Comparison of ENCODE assay signal across 8 cellular contexts in genomic region chr12:112906712-112907414, GRCh38. TPM values are rescaled to one million over a fixed set of nuclear protein-coding genes. Genes with fewer than 3 reads are reported as not detected.
DNase-seq lines count a peak whose midpoint lies in the region; ATAC-seq and TF ChIP-seq lines count a peak whose summit lies in the region.

OAS1 (plus strand) TSS chr12:112906962; CDS start chr12:112907040, 78 bp downstream.

- peaks cover 80% of the 10 kb centered on the region for H3K4me1 ChIP-seq in DOHH2 (ENCODE audit: control insufficient read depth, low read length)
- H3K4me1 ChIP-seq in left lung, result peaks cover 15 to 56% of the 10 kb centered on the region in 2 donors
- peaks cover 3% of the 10 kb centered on the region for H3K4me1 ChIP-seq in stomach smooth muscle (ENCODE audit: control insufficient read depth, insufficient read depth, low read length)

- TF ChIP-seq CTCF in DOHH2 (IDR thresholded peaks at IDR 0.05; ENCODE audit: low read depth, low read length, poor library complexity, severe bottlenecking), result no peak
- TF ChIP-seq CTCF in cardiac fibroblast (IDR thresholded peaks at IDR 0.05; ENCODE audit: low read depth, low read length), result no peak
- TF ChIP-seq CTCF in left lung (IDR thresholded peaks at IDR 0.05), result no peak

- H3K27ac ChIP-seq in DOHH2 (ENCODE audit: low read depth, low read length) (peak within 1 kb of the TSS; percentile 95), left lung (peak within 1 kb of the TSS; percentile 54 to 84), stomach smooth muscle (ENCODE audit: low read length) (no peak within 1 kb of the TSS)

- H3K9me3 ChIP-seq in DOHH2 (ENCODE audit: control insufficient read depth, insufficient read depth, low read length), result no peaks in the 10 kb centered on the region; the same call in 1 of the 2 replicates
- H3K9me3 ChIP-seq in left lung, result peaks cover 0 to 1% of the 10 kb centered on the region in 2 donors
- peaks cover 0 to 4% of the 10 kb centered on the region in 2 donors for H3K9me3 ChIP-seq in stomach smooth muscle (ENCODE audit: control insufficient read depth in 2 of 2, low read length in 2 of 2)

- ATAC-seq in GM19397 (IDR thresholded peaks at IDR 0.05; ENCODE audit: unreplicated experiment) (peak; percentile 59), HG03460 (IDR thresholded peaks at IDR 0.05; ENCODE audit: unreplicated experiment) (peak; percentile 70), left lung (peak; percentile 91)

- H4K20me1 ChIP-seq in DOHH2 (ENCODE audit: control insufficient read depth, insufficient read depth, low read depth, low read length), result no peaks in the 10 kb centered on the region

- H3K36me3 ChIP-seq in DOHH2 (ENCODE audit: control insufficient read depth, low read length), result no peaks in the 10 kb centered on the region
- peaks cover 0 to 25% of the 10 kb centered on the region in 2 donors for H3K36me3 ChIP-seq in left lung
- no peaks in the 10 kb centered on the region for H3K36me3 ChIP-seq in stomach smooth muscle (ENCODE audit: control insufficient read depth in 2 of 2, insufficient read depth in 2 of 2, low read length in 2 of 2)

- DNase-seq in RPMI7951 (ENCODE audit: low read depth) (peak; percentile 69), cardiac fibroblast (ENCODE audit: low read depth in 2 of 2) (peak; percentile 50 to 81), left lung (no peak), retina (no peak)

- no peaks in the 10 kb centered on the region for H3K79me2 ChIP-seq in DOHH2 (ENCODE audit: control insufficient read depth, low read length)

- H3K4me2 ChIP-seq in DOHH2 (ENCODE audit: low read length), result peak within 1 kb of the TSS; percentile 100

- H3K9me2 ChIP-seq in DOHH2 (replicated peaks; ENCODE audit: control insufficient read depth, low read length), result no peaks in the 10 kb centered on the region

- intact Hi-C loops in left lung (cut with DNase I), result no loop called here

- H3K4me3 ChIP-seq in DOHH2 (ENCODE audit: low read length), result peak within 1 kb of the TSS; percentile 86
- peak within 1 kb of the TSS; percentile 9 to 29 for H3K4me3 ChIP-seq in cardiac fibroblast (replicated peaks in 1 of 2; ENCODE audit: low read depth in 2 of 2, low read length in 2 of 2)
- H3K4me3 ChIP-seq in left lung, result peak within 1 kb of the TSS; percentile 26 to 58
- H3K4me3 ChIP-seq in stomach smooth muscle (ENCODE audit: low read length in 2 of 2), result peak within 1 kb of the TSS; percentile 35 to 74

- no peaks in the 10 kb centered on the region for H3K27me3 ChIP-seq in DOHH2 (ENCODE audit: control insufficient read depth, low read length)
- no peaks in the 10 kb centered on the region for H3K27me3 ChIP-seq in left lung
- H3K27me3 ChIP-seq in stomach smooth muscle (ENCODE audit: control insufficient read depth in 1 of 2, insufficient read depth in 2 of 2, low read length in 2 of 2), result no peaks in the 10 kb centered on the region

- H3K9ac ChIP-seq in stomach smooth muscle (ENCODE audit: low read length in 2 of 2), result peak within 1 kb of the TSS; percentile 8 to 51

- peaks cover 36% of the 10 kb centered on the region for H3F3A ChIP-seq in DOHH2 (ENCODE audit: control insufficient read depth, insufficient read depth)

RNA-seq across cellular contexts. Expression of gene OAS1, which starts in this region (rescaled TPM):
- 12.4 and 13.1 TPM in 2 replicates for total RNA-seq in RPMI7951 (2014; rRNA removed; shearing (Covaris generic))
- total RNA-seq in left lung, result 10 to 100 TPM; 25.7 to 48.3 TPM

Comparison
In these comparisons a context has a peak if more than half of its experiments do, and no peak if none do; other contexts are left out.
1. H3K4me3 ChIP-seq: peak in every context shown above with its lines; median percentile 86 in DOHH2; 54 in stomach smooth muscle; 42 in left lung; 19 in cardiac fibroblast.
2. DNase-seq: peak in RPMI7951 (single experiment) and cardiac fibroblast (2 of 2); none in left lung (0 of 2) and retina (single experiment).
3. Peak in every context shown above with its lines, with median percentiles within 50 percentile points of each other: ATAC-seq.